In the genomic region with DNA sequence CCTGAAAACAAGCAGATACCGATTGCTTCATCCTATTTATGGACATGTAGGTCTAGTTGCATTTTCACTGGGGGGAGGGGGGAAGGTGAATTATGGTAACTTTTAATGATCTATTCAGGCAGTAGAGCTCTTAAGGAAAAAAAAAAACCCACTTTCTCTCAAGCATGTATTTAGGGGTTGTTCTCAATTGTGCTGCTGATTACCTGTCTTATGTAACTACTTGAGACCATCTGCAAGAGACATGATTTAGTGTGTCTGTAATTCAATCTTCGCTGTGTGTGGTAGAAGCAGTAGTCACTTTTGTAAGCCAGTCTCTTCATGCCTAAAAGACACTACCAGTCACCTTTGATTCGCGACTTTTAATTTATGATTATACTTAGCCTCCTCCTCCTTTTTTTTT, we compare ENCODE assay signal across 14 cellular contexts. TPM values are rescaled to one million over a fixed set of nuclear protein-coding genes. Genes with fewer than 3 reads are reported as not detected.
DNase-seq lines count a peak whose midpoint lies in the region; ATAC-seq and TF ChIP-seq lines count a peak whose summit lies in the region.
"Had no signal": no experiment of that assay in that cellular context is flagged by ENCODE, and none has a peak within 500 bp of the region (broad histone marks: within the 10 kb centered on the region; RNA-seq: fewer than 3 reads in every experiment).

No MANE protein-coding gene starts in this region.

- peak overlapping the region; percentile 9 for H3K9ac ChIP-seq in muscle layer of colon (ENCODE audit: low read length)

- H3K27me3 Mint-ChIP-seq in CD4-positive, alpha-beta memory T cell, result no peaks in the 10 kb centered on the region

- no peak overlapping the region for H3K4me3 Mint-ChIP-seq in CD4-positive, alpha-beta memory T cell
- H3K4me3 Mint-ChIP-seq: CD14-positive monocyte had no signal

- H3K4me1 Mint-ChIP-seq in CD4-positive, alpha-beta memory T cell, result peaks cover 38 to 68% (median 43%) of the 10 kb centered on the region in 4 donors

- H3K9me3 ChIP-seq in CD4-positive, alpha-beta memory T cell (ENCODE audit: control insufficient read depth in 1 of 2, low read length in 2 of 2), result no peaks in the 10 kb centered on the region
- no peaks in the 10 kb centered on the region for H3K9me3 ChIP-seq in RWPE2 (ENCODE audit: severe bottlenecking)
- H3K9me3 ChIP-seq in muscle layer of colon (ENCODE audit: low read length), result no peaks in the 10 kb centered on the region
- no peaks in the 10 kb centered on the region for H3K9me3 ChIP-seq in testis

- no peak for DNase-seq in CD4-positive, alpha-beta memory T cell
- DNase-seq in NCI-H1105 treated with DMSO at 0.1 percent for 48 hours (lab: John Stamatoyannopoulos, UW) (peak; percentile 42), RWPE2 (ENCODE audit: low spot score) (no peak), NCI-H1048 (lab: John Stamatoyannopoulos, UW) (no peak), OCI-M2 (lab: John Stamatoyannopoulos, UW; ENCODE audit: unreplicated experiment) (no peak), testis (no peak)
- DNase-seq: brain microvascular endothelial cell; mesenchymal stem cell; stimulated activated CD4-positive, alpha-beta T cell treated with anti-CD3 and anti-CD28 coated beads, Interleukin-4, amount 100 ng/mL, for 4 hours; T1000 had no signal

- peak overlapping the region; percentile 12 to 88 (median 71) for H3K27ac Mint-ChIP-seq in CD4-positive, alpha-beta memory T cell

- peaks cover 34% of the 10 kb centered on the region for H3K4me1 ChIP-seq in CD4-positive, alpha-beta memory T cell (ENCODE audit: insufficient read depth, low read length)
- H3K4me1 ChIP-seq in RWPE2 (ENCODE audit: insufficient read depth, poor library complexity, severe bottlenecking) (peaks cover 23% of the 10 kb centered on the region), muscle layer of colon (ENCODE audit: insufficient read depth, low read length) (peaks cover 89% of the 10 kb centered on the region), testis (peaks cover 10% of the 10 kb centered on the region)

- H3K4me3 ChIP-seq in CD4-positive, alpha-beta memory T cell (ENCODE audit: low read length in 2 of 2), result no peak overlapping the region
- H3K4me3 ChIP-seq in RWPE2 (ENCODE audit: severe bottlenecking) (no peak overlapping the region), muscle layer of colon (ENCODE audit: low read depth in 1 of 2, low read length in 2 of 2) (no peak overlapping the region), testis (no peak overlapping the region)

- no peak for TF ChIP-seq POLR2A in testis (IDR thresholded peaks at IDR 0.05)

- peaks cover 61 to 69% of the 10 kb centered on the region in 2 donors for H3K36me3 Mint-ChIP-seq in CD4-positive, alpha-beta memory T cell

- intact Hi-C loops in CD4-positive, alpha-beta memory T cell (cut with micrococcal nuclease), result no loop called here
- intact Hi-C loops in testis (cut with DNase I; ENCODE audit: low total_unique reads), result no loop called here

- TF ChIP-seq CTCF in RWPE2 (IDR thresholded peaks at IDR 0.05; ENCODE audit: poor library complexity, severe bottlenecking) (no peak), testis (IDR thresholded peaks at IDR 0.05) (no peak)

- no peak for ATAC-seq in RWPE2 (ENCODE audit: low read depth)
- no peak for ATAC-seq in HG02678 (IDR thresholded peaks at IDR 0.05; ENCODE audit: unreplicated experiment)
- ATAC-seq: Panc1 had no signal

- CTCF ChIA-PET in CD4-positive, alpha-beta memory T cell (lab: Charles Lee; ENCODE audit: partially characterized antibody), result interaction anchor here (1.0 to 9.3 kb wide), 2 partner anchors 21 to 291 kb away, joined by 3 to 119 read pairs; no protein-coding TSS in a partner anchor

- POLR2A ChIA-PET in CD4-positive, alpha-beta memory T cell (lab: Charles Lee; ENCODE audit: partially characterized antibody), result interaction anchor here (0.7 to 18.5 kb wide), 3 partner anchors 9 to 21 kb away, joined by 3 to 1009 read pairs (median 26); a partner anchor contains a TSS

- H3K27ac ChIP-seq in CD4-positive, alpha-beta memory T cell (ENCODE audit: low read depth, low read length), result no peak overlapping the region
- H3K27ac ChIP-seq in RWPE2 (ENCODE audit: poor library complexity, severe bottlenecking) (peak overlapping the region; percentile 5), muscle layer of colon (ENCODE audit: low read depth, low read length) (peak overlapping the region; percentile 82), testis (no peak overlapping the region)
- H3K27ac ChIP-seq: brain microvascular endothelial cell had no signal

- H3K9me3 Mint-ChIP-seq in CD4-positive, alpha-beta memory T cell, result peaks cover 0 to 5% (median 0%) of the 10 kb centered on the region in 8 donors
- H3K9me3 Mint-ChIP-seq: CD14-positive monocyte had no signal

- no peaks in the 10 kb centered on the region for H3K27me3 ChIP-seq in CD4-positive, alpha-beta memory T cell (ENCODE audit: insufficient read depth, low read length)
- H3K27me3 ChIP-seq in RWPE2 (ENCODE audit: insufficient read depth, poor library complexity, severe bottlenecking), result no peaks in the 10 kb centered on the region
- H3K27me3 ChIP-seq in muscle layer of colon (ENCODE audit: control insufficient read depth in 1 of 2, insufficient read depth in 2 of 2, low read length in 2 of 2), result no peaks in the 10 kb centered on the region
- no peaks in the 10 kb centered on the region for H3K27me3 ChIP-seq in testis
- H3K27me3 ChIP-seq: brain microvascular endothelial cell had no signal

- 75 to 88% methylated on average over 4 of the region's 4 CpGs for WGBS in testis, 2 donors

- peaks cover 61% of the 10 kb centered on the region for H3K36me3 ChIP-seq in CD4-positive, alpha-beta memory T cell (ENCODE audit: insufficient read depth, low read length)
- peaks cover 58% of the 10 kb centered on the region for H3K36me3 ChIP-seq in RWPE2 (ENCODE audit: low read depth)
- H3K36me3 ChIP-seq in muscle layer of colon (ENCODE audit: insufficient read depth, low read length), result peaks cover 58% of the 10 kb centered on the region
- peaks cover 3% of the 10 kb centered on the region for H3K36me3 ChIP-seq in testis (ENCODE audit: low read depth, missing control alignments)

RNA-seq across cellular contexts. Expression of a gene that starts 8.9 kb away (rescaled TPM):
- 100 to 1,000 TPM; 693 to 698 TPM for total RNA-seq in CD4-positive, alpha-beta memory T cell
- 1,000 to 10,000 TPM; 2,724 to 3,289 TPM for polyA plus RNA-seq in CD4-positive, alpha-beta memory T cell
- 100 to 1,000 TPM; 428 to 526 TPM for total RNA-seq in testis
- polyA plus RNA-seq in testis (ENCODE audit: insufficient read depth, low read depth, low replicate concordance), result 379 TPM

Comparison
In these comparisons a context has a peak if more than half of its experiments do, and no peak if none do; other contexts are left out.
1. H3K27ac ChIP-seq: peak in RWPE2 (single experiment) and muscle layer of colon (single experiment); none in CD4-positive, alpha-beta memory T cell (single experiment) and testis (0 of 2).